ENCODE assay signal across 26 cellular contexts in the genomic region with DNA sequence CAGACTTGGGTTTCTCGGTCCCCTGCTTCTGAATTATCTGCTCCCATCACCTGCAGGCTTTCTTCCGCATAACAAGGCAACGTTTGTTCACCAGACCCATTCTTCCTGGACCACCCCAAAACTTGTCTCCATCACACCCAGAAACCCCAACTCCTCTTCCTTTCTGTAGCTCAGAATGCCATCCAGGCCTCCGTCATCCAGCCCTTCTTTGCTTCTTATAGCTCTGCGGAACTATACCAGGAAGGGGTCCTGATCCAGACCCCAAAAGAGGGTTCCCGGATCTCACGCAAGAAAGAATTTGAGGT. TPM values are rescaled to one million over a fixed set of nuclear protein-coding genes. Genes with fewer than 3 reads are reported as not detected.
DNase-seq lines count a peak whose midpoint lies in the region; ATAC-seq and TF ChIP-seq lines count a peak whose summit lies in the region.
"Had no signal": no experiment of that assay in that cellular context is flagged by ENCODE, and none has a peak within 500 bp of the region (broad histone marks: within the 10 kb centered on the region; RNA-seq: fewer than 3 reads in every experiment).

No MANE protein-coding gene starts in this region.

- intact Hi-C loops in activated CD4-positive, alpha-beta T cell treated with anti-CD3 and anti-CD28 coated beads, Interleukin-2, amount 10 ng/mL, durations not matched to agents 24 days and 14 days (cut with micrococcal nuclease) = loop anchor here (10.0 kb wide), 1 partner anchor 187 kb away; no protein-coding TSS in a partner anchor
- intact Hi-C loops in vagina (cut with DNase I) = no loop called here
- intact Hi-C loops in Right ventricle myocardium inferior (cut with DNase I) = no loop called here

- no peaks in the 10 kb centered on the region for H3K9me3 ChIP-seq in ES-I3 (ENCODE audit: control insufficient read depth, insufficient read depth, low read length)
- H3K9me3 ChIP-seq in SJSA1 (replicated peaks) = no peaks in the 10 kb centered on the region
- H3K9me3 ChIP-seq in vagina = no peaks in the 10 kb centered on the region
- H3K9me3 ChIP-seq: pancreas, SJCRH30, upper lobe of right lung had no signal

- H3K36me3 Mint-ChIP-seq in HFFc6 (ENCODE audit: low read depth) (no peaks in the 10 kb centered on the region), immature natural killer cell (no peaks in the 10 kb centered on the region)
- H3K36me3 Mint-ChIP-seq in activated CD4-positive, alpha-beta T cell treated with anti-CD3 and anti-CD28 coated beads, Interleukin-2, amount 10 ng/mL, durations not matched to agents 24 days and 14 days (ENCODE audit: low read depth) = no peaks in the 10 kb centered on the region

- no peak for ATAC-seq in HG03139 (IDR thresholded peaks at IDR 0.05; ENCODE audit: unreplicated experiment)
- no peak for ATAC-seq in Right ventricle myocardium inferior
- ATAC-seq: left colon, pancreas, upper lobe of right lung had no signal

- H3K4me3 ChIP-seq in SJSA1 = no peak overlapping the region
- no peak overlapping the region for H3K4me3 ChIP-seq in vagina
- H3K4me3 ChIP-seq: hepatocyte, pancreas, SJCRH30, upper lobe of right lung had no signal

- H3K27ac Mint-ChIP-seq in HFFc6 (peak overlapping the region; percentile 66), immature natural killer cell (peak overlapping the region in 4 of 6 donors; percentile 17 to 85 (median 47))
- H3K27ac Mint-ChIP-seq in activated CD4-positive, alpha-beta T cell treated with anti-CD3 and anti-CD28 coated beads, Interleukin-2, amount 10 ng/mL, durations not matched to agents 24 days and 14 days = no peak overlapping the region
- H3K27ac Mint-ChIP-seq: activated T-helper 1 cell treated with anti-CD3 and anti-CD28 coated beads, Interleukin-12 subunit alpha, Interleukin-12 subunit beta, Interleukin-2, Interleukin-4 antibody, amounts not matched to agents 30 ng/mL and 10 ng/mL and 1 ng/mL, durations not matched to agents 14 hours and 24 hours and 36 hours had no signal

- peaks cover 51% of the 10 kb centered on the region for H3K4me1 Mint-ChIP-seq in HFFc6 (ENCODE audit: low read depth)
- peaks cover 29 to 34% of the 10 kb centered on the region in 2 donors for H3K4me1 Mint-ChIP-seq in immature natural killer cell
- peaks cover 32% of the 10 kb centered on the region for H3K4me1 Mint-ChIP-seq in activated CD4-positive, alpha-beta T cell treated with anti-CD3 and anti-CD28 coated beads, Interleukin-2, amount 10 ng/mL, durations not matched to agents 24 days and 14 days

- H3K9me3 Mint-ChIP-seq in HFFc6 (no peaks in the 10 kb centered on the region), immature natural killer cell (no peaks in the 10 kb centered on the region)
- no peaks in the 10 kb centered on the region for H3K9me3 Mint-ChIP-seq in activated CD4-positive, alpha-beta T cell treated with anti-CD3 and anti-CD28 coated beads, Interleukin-2, amount 10 ng/mL, durations not matched to agents 24 days and 14 days
- H3K9me3 Mint-ChIP-seq: activated CD4-positive, alpha-beta T cell treated with anti-CD3 and anti-CD28 coated beads, Interleukin-2, amount 10 ng/mL, durations not matched to agents 7 days and 5 days; activated T-helper 1 cell treated with anti-CD3 and anti-CD28 coated beads, Interleukin-12 subunit alpha, Interleukin-12 subunit beta, Interleukin-2, Interleukin-4 antibody, amounts not matched to agents 30 ng/mL and 10 ng/mL and 1 ng/mL, durations not matched to agents 14 hours and 24 hours and 36 hours; neural crest cell had no signal

- H3K9ac ChIP-seq in ES-I3 (ENCODE audit: low read depth, low read length) = peak overlapping the region; percentile 38; the same call in 1 of the 2 replicates

- peaks cover 19% of the 10 kb centered on the region for H3K4me1 ChIP-seq in ES-I3 (ENCODE audit: insufficient read depth, low read length)
- peaks cover 50% of the 10 kb centered on the region for H3K4me1 ChIP-seq in SJSA1 (replicated peaks)
- H3K4me1 ChIP-seq in vagina = no peaks in the 10 kb centered on the region
- H3K4me1 ChIP-seq: pancreas had no signal

- H3K36me3 ChIP-seq in ES-I3 (ENCODE audit: insufficient read depth, low read length) (no peaks in the 10 kb centered on the region), SJSA1 (no peaks in the 10 kb centered on the region), vagina (no peaks in the 10 kb centered on the region)
- H3K36me3 ChIP-seq: pancreas, SJCRH30, upper lobe of right lung had no signal

- no peaks in the 10 kb centered on the region for H3K27me3 ChIP-seq in SJSA1 (replicated peaks)
- no peaks in the 10 kb centered on the region for H3K27me3 ChIP-seq in vagina
- H3K27me3 ChIP-seq: hepatocyte, pancreas, SJCRH30, upper lobe of right lung had no signal

- DNase-seq in HFFc6 (no peak), SJSA1 (ENCODE audit: low read depth in 1 of 2, low spot score in 2 of 2) (no peak), immature natural killer cell (no peak), vagina (ENCODE audit: extremely low spot score in 2 of 2) (no peak), Right ventricle myocardium inferior (ENCODE audit: missing footprints) (no peak)
- no peak for DNase-seq in activated CD4-positive, alpha-beta T cell treated with anti-CD3 and anti-CD28 coated beads, Interleukin-2, amount 10 ng/mL, durations not matched to agents 24 days and 14 days
- DNase-seq: activated naive CD4-positive, alpha-beta T cell treated with anti-CD3 and anti-CD28 coated beads, Interleukin-2, amount 50 U/mL, for 16 hours; anterior cingulate cortex; C1 segment of cervical spinal cord; left colon; mammary epithelial cell; NCI-H446; NCI-H748 treated with DMSO at 0.1 percent for 48 hours; pancreas; retina; SJCRH30; stimulated activated naive CD4-positive, alpha-beta T cell; T1000; upper lobe of right lung had no signal

- TF ChIP-seq POLR2A in vagina (IDR thresholded peaks at IDR 0.05) = no peak

- no peak overlapping the region for H3K4me3 Mint-ChIP-seq in HFFc6
- H3K4me3 Mint-ChIP-seq in immature natural killer cell = peak overlapping the region in 1 of 5 donors; percentile 4
- H3K4me3 Mint-ChIP-seq in activated CD4-positive, alpha-beta T cell treated with anti-CD3 and anti-CD28 coated beads, Interleukin-2, amount 10 ng/mL, durations not matched to agents 24 days and 14 days = no peak overlapping the region
- H3K4me3 Mint-ChIP-seq: activated CD4-positive, alpha-beta T cell treated with anti-CD3 and anti-CD28 coated beads, Interleukin-2, amount 10 ng/mL, durations not matched to agents 7 days and 5 days; activated T-helper 1 cell treated with anti-CD3 and anti-CD28 coated beads, Interleukin-12 subunit alpha, Interleukin-12 subunit beta, Interleukin-2, Interleukin-4 antibody, amounts not matched to agents 30 ng/mL and 10 ng/mL and 1 ng/mL, durations not matched to agents 14 hours and 24 hours and 36 hours; neural crest cell had no signal

- no peak for TF ChIP-seq CTCF in HFFc6 (IDR thresholded peaks at IDR 0.05)
- no peak for TF ChIP-seq CTCF in vagina (IDR thresholded peaks at IDR 0.05)

- no peaks in the 10 kb centered on the region; the same call in 1 of the 2 replicates for H3K27me3 Mint-ChIP-seq in HFFc6 (ENCODE audit: insufficient read depth)
- peaks cover 0 to 8% (median 4%) of the 10 kb centered on the region in 3 donors for H3K27me3 Mint-ChIP-seq in immature natural killer cell (ENCODE audit: low read depth in 3 of 3)
- H3K27me3 Mint-ChIP-seq in activated CD4-positive, alpha-beta T cell treated with anti-CD3 and anti-CD28 coated beads, Interleukin-2, amount 10 ng/mL, durations not matched to agents 24 days and 14 days = no peaks in the 10 kb centered on the region
- H3K27me3 Mint-ChIP-seq: activated CD4-positive, alpha-beta T cell treated with anti-CD3 and anti-CD28 coated beads, Interleukin-2, amount 10 ng/mL, durations not matched to agents 7 days and 5 days had no signal

- H3K27ac ChIP-seq in SJSA1 (peak overlapping the region; percentile 93), vagina (no peak overlapping the region)
- H3K27ac ChIP-seq: hepatocyte, pancreas, SJCRH30, upper lobe of right lung, VCaP had no signal

RNA-seq across cellular contexts. Expression of a gene that starts 29.3 kb away (rescaled TPM):
- total RNA-seq in HFFc6 (2021; fragmentation: NEBNext Ultra II Directional; extraction: Animal tissue kit (Norgen Biotek cat#: 25700)) = 100 to 1,000 TPM; 135 to 204 (median 163) TPM
- 178 and 179 TPM in 2 replicates for total RNA-seq in SJSA1 (2014; rRNA removed; shearing (Covaris generic))
- 100 to 1,000 TPM; 184 to 205 (median 185) TPM for polyA plus RNA-seq in immature natural killer cell
- total RNA-seq in activated CD4-positive, alpha-beta T cell treated with anti-CD3 and anti-CD28 coated beads, Interleukin-2, amount 10 ng/mL, durations not matched to agents 24 days and 14 days = 125 and 128 TPM in 2 replicates
- 93.1 TPM for total RNA-seq in vagina
- total RNA-seq in Right ventricle myocardium inferior = 195 TPM
